In genomic region chr4:41360214-41360910, GRCh38 we compare ENCODE assay signal across 1 cellular context.
TF ChIP-seq lines count a peak whose summit lies in the region.

No MANE protein-coding gene starts in this region.

TF ChIP-seq in K562, 482 proteins besides CTCF, POLR2A, EP300 and RAD21 (continued from another document):
- TF ChIP-seq GMEB1 (CRISPR knock-in tag; IDR thresholded peaks at IDR 0.05), result no peak
- no peak for TF ChIP-seq SETDB1 (IDR thresholded peaks at IDR 0.05; ENCODE audit: low read length)
- TF ChIP-seq HINFP (tag; conservative IDR thresholded peaks at IDR 0.05; ENCODE audit: low read depth), result no peak
- TF ChIP-seq ZBTB2 (IDR thresholded peaks at IDR 0.05), result no peak
- TF ChIP-seq CREB5 (CRISPR knock-in tag; IDR thresholded peaks at IDR 0.05), result no peak
- no peak for TF ChIP-seq SOX6 (IDR thresholded peaks at IDR 0.05)
- no peak for TF ChIP-seq ZNF586 (CRISPR knock-in tag; conservative IDR thresholded peaks at IDR 0.05)
